In genomic region chr13:55788548-55788947, GRCh38 we compare ENCODE assay signal across 30 cellular contexts.
DNase-seq lines count a peak whose midpoint lies in the region; ATAC-seq, FAIRE-seq and TF ChIP-seq lines count a peak whose summit lies in the region.
"Had no signal": no experiment of that assay in that cellular context is flagged by ENCODE, and none has a peak within 500 bp of the region (broad histone marks: within the 10 kb centered on the region; RNA-seq: fewer than 3 reads in every experiment).

No MANE protein-coding gene starts in this region.

- no peak for TF ChIP-seq CTCF in WTC11 (IDR thresholded peaks at IDR 0.05)

- H3K4me3 Mint-ChIP-seq in WTC11 = no peak overlapping the region
- H3K4me3 Mint-ChIP-seq: B cell; CD14-positive monocyte; CD4-positive, alpha-beta memory T cell; CD4-positive, alpha-beta T cell; CD4-positive, CD25-positive, alpha-beta regulatory T cell; CD8-positive, alpha-beta memory T cell; CD8-positive, alpha-beta T cell had no signal

- peaks cover 27% of the 10 kb centered on the region for H3K9me3 Mint-ChIP-seq in WTC11

- no peak overlapping the region for H3K27ac Mint-ChIP-seq in WTC11
- H3K27ac Mint-ChIP-seq: B cell; CD4-positive, alpha-beta memory T cell; CD4-positive, alpha-beta T cell; CD8-positive, alpha-beta memory T cell; CD8-positive, alpha-beta T cell had no signal

- CTCF ChIA-PET in WTC11 (lab: Charles Lee) = no interaction called here

- peaks cover 12% of the 10 kb centered on the region for H3K36me3 Mint-ChIP-seq in WTC11
- H3K36me3 Mint-ChIP-seq: CD14-positive monocyte; CD4-positive, alpha-beta memory T cell; CD4-positive, CD25-positive, alpha-beta regulatory T cell; CD8-positive, alpha-beta memory T cell; CD8-positive, alpha-beta T cell had no signal

- DNase-seq in WTC11 (ENCODE audit: low spot score) = no peak
- no peak for DNase-seq in frontal cortex (ENCODE audit: low spot score in 2 of 2)
- DNase-seq in stimulated activated naive CD4-positive, alpha-beta T cell (lab: John Stamatoyannopoulos, UW) = no peak
- DNase-seq in NCI-H2196 treated with DMSO at 0.1 percent for 48 hours (lab: John Stamatoyannopoulos, UW; ENCODE audit: unreplicated experiment) = no peak
- DNase-seq: 8988T; ACHN; AML-193; BE2C; C1 segment of cervical spinal cord; Caco-2; Calu3; CD4-positive, alpha-beta memory T cell; CD4-positive, alpha-beta T cell; CD4-positive, CD25-positive, alpha-beta regulatory T cell; CD8-positive, alpha-beta memory T cell; CD8-positive, alpha-beta T cell; COR-L47; DMS 273 treated with DMSO at 0.1 percent for 48 hours; DMS153; DMS53; DMS79; DMS79 treated with DMSO at 0.1 percent for 48 hours; DND-41; EL had no signal

- POLR2A ChIA-PET in WTC11 (lab: Charles Lee) = no interaction called here

- ATAC-seq in WTC11 (no peak), HG02588 (IDR thresholded peaks at IDR 0.05; ENCODE audit: unreplicated experiment) (no peak)
- ATAC-seq: A549; CD8-positive, alpha-beta T cell had no signal

- FAIRE-seq in A204.1 (lab: Jason Lieb, UNC) = peak; percentile 55
- peak; percentile 76 for FAIRE-seq in frontal cortex (lab: Jason Lieb, UNC)
- FAIRE-seq: A549, D721Med had no signal

- H3K4me1 Mint-ChIP-seq in WTC11 = peaks cover 11% of the 10 kb centered on the region
- H3K4me1 Mint-ChIP-seq: B cell; CD14-positive monocyte; CD4-positive, alpha-beta memory T cell; CD4-positive, CD25-positive, alpha-beta regulatory T cell; CD8-positive, alpha-beta memory T cell had no signal

- H3K27me3 Mint-ChIP-seq in WTC11 (ENCODE audit: low read depth) = no peaks in the 10 kb centered on the region
- H3K27me3 Mint-ChIP-seq: B cell; CD4-positive, alpha-beta memory T cell; CD4-positive, alpha-beta T cell; CD4-positive, CD25-positive, alpha-beta regulatory T cell; CD8-positive, alpha-beta memory T cell had no signal

TF ChIP-seq in WTC11, 78 proteins besides CTCF, POLR2A, EP300 and RAD21:
- TF ChIP-seq HMGA2 (CRISPR knock-in tag; IDR thresholded peaks at IDR 0.05) (peak; percentile 99), ETV6 (CRISPR knock-in tag; IDR thresholded peaks at IDR 0.05) (no peak)
